8 cellular contexts compared by ENCODE assay signal in genomic region chr3:111070772-111071256, GRCh38. TPM values are rescaled to one million over a fixed set of nuclear protein-coding genes. Genes with fewer than 3 reads are reported as not detected.
A peak's percentile ranks its signal among the peaks of the same experiment; 100 is the strongest.
DNase-seq lines count a peak whose midpoint lies in the region; ATAC-seq and TF ChIP-seq lines count a peak whose summit lies in the region.

No MANE protein-coding gene starts in this region.

- WGBS in SK-N-SH (ENCODE audit: low lambda C conversion rate) = under 1% methylated on average over 20 of the region's 23 CpGs
- 0% methylated on average over 22 of the region's 23 CpGs for WGBS in suprapubic skin

- peak overlapping the region; percentile 88 for H3K4me2 ChIP-seq in SK-N-SH

- no peaks in the 10 kb centered on the region for H3K36me3 ChIP-seq in SK-N-SH (replicated peaks in 1 of 2; ENCODE audit: control insufficient read depth in 1 of 2, insufficient read depth in 2 of 2, low read length in 1 of 2)
- H3K36me3 ChIP-seq in lower lobe of right lung = no peaks in the 10 kb centered on the region
- no peaks in the 10 kb centered on the region for H3K36me3 ChIP-seq in suprapubic skin

- H2AFZ ChIP-seq in SK-N-SH (ENCODE audit: low read depth) = peak overlapping the region; percentile 60

- no peak for TF ChIP-seq RAD21 in SK-N-SH (IDR thresholded peaks at IDR 0.05; ENCODE audit: low read length)

- H3K9ac ChIP-seq in SK-N-SH = peak overlapping the region; percentile 77

- POLR2A ChIA-PET in SK-N-SH (lab: Yijun Ruan, JAX) = no interaction called here

- TF ChIP-seq POLR2A in suprapubic skin (IDR thresholded peaks at IDR 0.05) = no peak

- intact Hi-C loops in lower lobe of right lung (cut with DNase I) = no loop called here

- TF ChIP-seq EP300 in SK-N-SH (IDR thresholded peaks at IDR 0.05; ENCODE audit: borderline replicate concordance in 1 of 2, low read depth in 1 of 2, low read length in 1 of 2) = no peak
- no peak for TF ChIP-seq EP300 in suprapubic skin (IDR thresholded peaks at IDR 0.05)

- H3K4me3 ChIP-seq in SK-N-SH (ENCODE audit: low read depth in 2 of 2, low read length in 1 of 2) (peak overlapping the region; percentile 86 to 90), lower lobe of right lung (peak overlapping the region; percentile 87), suprapubic skin (peak overlapping the region; percentile 85)

- peaks cover 6% of the 10 kb centered on the region for H3F3A ChIP-seq in SK-N-SH (replicated peaks; ENCODE audit: insufficient read depth)

- H4K20me1 ChIP-seq in SK-N-SH (ENCODE audit: insufficient read depth) = peaks cover 36% of the 10 kb centered on the region

- H3K79me2 ChIP-seq in SK-N-SH (ENCODE audit: insufficient read depth) = peaks cover 52% of the 10 kb centered on the region

- no peaks in the 10 kb centered on the region for H3K9me2 ChIP-seq in SK-N-SH

- peaks cover 0 to 6% of the 10 kb centered on the region in 2 experiments; a peak in 3 of 4 replicates for H3K4me1 ChIP-seq in SK-N-SH (ENCODE audit: control insufficient read depth in 1 of 2, insufficient read depth in 2 of 2, low read depth in 1 of 2, low read length in 1 of 2)
- peaks cover 24% of the 10 kb centered on the region for H3K4me1 ChIP-seq in lower lobe of right lung
- peaks cover 34% of the 10 kb centered on the region for H3K4me1 ChIP-seq in suprapubic skin

- H3K27ac ChIP-seq in 22Rv1 (peak overlapping the region; percentile 72), SK-N-SH (ENCODE audit: low read depth in 2 of 2, low read length in 1 of 2) (peak overlapping the region; percentile 93 to 96), cingulate gyrus (ENCODE audit: low read depth, low read length) (peak overlapping the region; percentile 90), lower lobe of right lung (peak overlapping the region; percentile 85), suprapubic skin (peak overlapping the region; percentile 88)

- CTCF ChIA-PET in SK-N-SH (lab: Yijun Ruan, JAX) = interaction anchor here (0.9 to 2.9 kb wide), 2 partner anchors 10 to 13 kb away, joined by 3 to 17 read pairs; no protein-coding TSS in a partner anchor

- no peaks in the 10 kb centered on the region for H3K9me3 ChIP-seq in SK-N-SH
- no peaks in the 10 kb centered on the region for H3K9me3 ChIP-seq in lower lobe of right lung
- no peaks in the 10 kb centered on the region for H3K9me3 ChIP-seq in suprapubic skin

- H3K27me3 ChIP-seq in SK-N-SH (ENCODE audit: insufficient read depth) (no peaks in the 10 kb centered on the region), lower lobe of right lung (ENCODE audit: low read depth) (no peaks in the 10 kb centered on the region), suprapubic skin (peaks cover 13% of the 10 kb centered on the region)

- TF ChIP-seq CTCF in 22Rv1 (IDR thresholded peaks at IDR 0.05) (no peak), SK-N-SH (IDR thresholded peaks at IDR 0.05) (no peak), lower lobe of right lung (IDR thresholded peaks at IDR 0.05) (no peak), suprapubic skin (IDR thresholded peaks at IDR 0.05) (no peak)

- ATAC-seq in GM21825 (IDR thresholded peaks at IDR 0.05; ENCODE audit: unreplicated experiment) (peak; percentile 5), lower lobe of right lung (peak; percentile 67 to 69), HG03342 (IDR thresholded peaks at IDR 0.05; ENCODE audit: unreplicated experiment) (no peak)

- DNase-seq in SK-N-SH (no peak), lower lobe of right lung (no peak), suprapubic skin (ENCODE audit: low spot score in 2 of 2) (peak; percentile 82 to 85), activated gamma-delta T cell (lab: John Stamatoyannopoulos, UW) (no peak)

TF ChIP-seq in SK-N-SH, 30 proteins besides CTCF, POLR2A, EP300 and RAD21:
- TF ChIP-seq SIN3A (IDR thresholded peaks at IDR 0.05; ENCODE audit: borderline replicate concordance, low read depth, low read length) (0 out of 2 replicates have a peak, but pooled peaks have one; percentile 55), GATA2 (CRISPR knock-in tag; IDR thresholded peaks at IDR 0.05) (no peak)
- TF ChIP-seq, protein P1, sequence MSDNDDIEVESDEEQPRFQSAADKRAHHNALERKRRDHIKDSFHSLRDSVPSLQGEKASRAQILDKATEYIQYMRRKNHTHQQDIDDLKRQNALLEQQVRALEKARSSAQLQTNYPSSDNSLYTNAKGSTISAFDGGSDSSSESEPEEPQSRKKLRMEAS (IDR thresholded peaks at IDR 0.05; ENCODE audit: low read depth) = no peak
TF ChIP-seq in SK-N-SH: peak in this region for 1.

RNA-seq across cellular contexts. Expression of gene NECTIN3, which starts 0.8 kb away (rescaled TPM):
- polyA plus RNA-seq in SK-N-SH (2012; rRNA removed) = 8.9 and 12.7 TPM in 2 replicates
- polyA plus RNA-seq in SK-N-SH (2012; cell fraction: cytosol; rRNA removed) = 15.1 and 17.3 TPM in 2 replicates
- polyA plus RNA-seq in SK-N-SH (2012; cell fraction: nucleus; rRNA removed) = 4.0 and 8.7 TPM in 2 replicates
- total RNA-seq in lower lobe of right lung (25.1 TPM), suprapubic skin (10 to 100 TPM in 2 of 4 donors, 1 to 10 TPM in 2; 4.7 to 11.9 (median 7.6) TPM)

Comparison
In these comparisons a context has a peak if more than half of its experiments do, and no peak if none do; other contexts are left out.
1. DNase-seq: peak in suprapubic skin (2 of 2); none in SK-N-SH (single experiment), lower lobe of right lung (single experiment) and activated gamma-delta T cell (single experiment).
2. Peak in every context shown above with its lines, with median percentiles within 50 percentile points of each other: H3K27ac ChIP-seq and H3K4me3 ChIP-seq.